In genomic region chr3:62584636-62585035, GRCh38 we compare ENCODE assay signal across 37 cellular contexts.
"Had no signal": no experiment of that assay in that cellular context is flagged by ENCODE, and none has a peak within 500 bp of the region (broad histone marks: within the 10 kb centered on the region; RNA-seq: fewer than 3 reads in every experiment).

No MANE protein-coding gene starts in this region.

- H3K4me3 ChIP-seq: adrenal gland, ascending aorta, body of pancreas, breast epithelium, cardiac muscle cell had no signal

- DNase-seq: activated effector memory CD4-positive, alpha-beta T cell treated with anti-CD3 and anti-CD28 coated beads, Interleukin-2, amount 50 U/mL, for 16 hours; activated effector memory CD4-positive, alpha-beta T cell treated with Interleukin-2 at 50 U/mL for 16 hours; activated gamma-delta T cell; activated gamma-delta T cell treated with Interleukin-2 at 50 U/mL for 16 hours; activated naive CD4-positive, alpha-beta T cell; activated naive CD4-positive, alpha-beta T cell treated with anti-CD3 and anti-CD28 coated beads for 36 hours; activated naive CD4-positive, alpha-beta T cell treated with anti-CD3 and anti-CD28 coated beads, Interleukin-2, amount 10 ng/mL, durations not matched to agents 7 days and 5 days; activated naive CD4-positive, alpha-beta T cell treated with anti-CD3 and anti-CD28 coated beads, Interleukin-2, amount 50 U/mL, for 16 hours; activated naive CD4-positive, alpha-beta T cell treated with Interleukin-2 at 50 U/mL for 16 hours; activated naive CD8-positive, alpha-beta T cell treated with anti-CD3 and anti-CD28 coated beads for 36 hours; activated naive CD8-positive, alpha-beta T cell treated with anti-CD3 and anti-CD28 coated beads, Interleukin-2, amount 10 ng/mL, durations not matched to agents 7 days and 5 days; activated naive CD8-positive, alpha-beta T cell treated with anti-CD3 and anti-CD28 coated beads, Interleukin-2, amount 50 U/mL, for 24 hours; activated T-cell treated with anti-CD3 and anti-CD28 coated beads, Interleukin-2, amount 50 U/mL, for 1 hour; activated T-cell treated with anti-CD3 and anti-CD28 coated beads, Interleukin-2, amount 50 U/mL, for 24 hours; activated T-cell treated with anti-CD3 and anti-CD28 coated beads, Interleukin-2, amount 50 U/mL, for 4 hours; activated T-cell treated with anti-CD3 and anti-CD28 coated beads, Interleukin-2, amount 50 U/mL, for 48 hours; activated T-cell treated with anti-CD3 and anti-CD28 coated beads, Interleukin-2, amount 50 U/mL, for 72 hours; adrenal gland; amniotic stem cell; amygdala; anterior cingulate cortex; aorta; body of pancreas; brain microvascular endothelial cell; central memory CD4-positive, alpha-beta T cell; cerebellar nuclear complex had no signal

- H3K4me1 Mint-ChIP-seq: activated naive CD4-positive, alpha-beta T cell treated with anti-CD3 and anti-CD28 coated beads, Interleukin-2, amount 10 ng/mL, durations not matched to agents 7 days and 5 days; activated naive CD4-positive, alpha-beta T cell treated with anti-CD3 and anti-CD28 coated beads, Interleukin-2, amount 50 U/mL, for 24 hours; activated naive CD8-positive, alpha-beta T cell treated with anti-CD3 and anti-CD28 coated beads for 36 hours; activated naive CD8-positive, alpha-beta T cell treated with anti-CD3 and anti-CD28 coated beads, Interleukin-2, amount 10 ng/mL, durations not matched to agents 7 days and 5 days; activated naive CD8-positive, alpha-beta T cell treated with anti-CD3 and anti-CD28 coated beads, Interleukin-2, amount 50 U/mL, for 24 hours; activated T-helper 17 cell treated with anti-CD3 and anti-CD28 coated beads, Interleukin-2, amount 50 U/mL, for 72 hours; brain; central memory CD8-positive, alpha-beta T cell had no signal

- H3K36me3 Mint-ChIP-seq: activated naive CD4-positive, alpha-beta T cell treated with anti-CD3 and anti-CD28 coated beads, Interleukin-2, amount 10 ng/mL, durations not matched to agents 7 days and 5 days; activated naive CD4-positive, alpha-beta T cell treated with anti-CD3 and anti-CD28 coated beads, Interleukin-2, amount 50 U/mL, for 24 hours; activated naive CD8-positive, alpha-beta T cell; activated naive CD8-positive, alpha-beta T cell treated with anti-CD3 and anti-CD28 coated beads for 36 hours; activated naive CD8-positive, alpha-beta T cell treated with anti-CD3 and anti-CD28 coated beads, Interleukin-2, amount 10 ng/mL, durations not matched to agents 7 days and 5 days had no signal

- ATAC-seq: activated naive CD4-positive, alpha-beta T cell treated with anti-CD3 and anti-CD28 coated beads, Interleukin-2, amount 50 U/mL, for 72 hours; activated naive CD8-positive, alpha-beta T cell treated with anti-CD3 and anti-CD28 coated beads, Interleukin-2, amount 50 U/mL, for 24 hours; activated T-cell treated with anti-CD3 and anti-CD28 coated beads, Interleukin-2, amount 50 U/mL, for 4 hours; activated T-cell treated with anti-CD3 and anti-CD28 coated beads, Interleukin-2, amount 50 U/mL, for 72 hours; activated T-helper 17 cell treated with anti-CD3 and anti-CD28 coated beads, Interleukin-2, amount 50 U/mL, for 72 hours; body of pancreas had no signal

- H3K4me3 Mint-ChIP-seq: activated naive CD4-positive, alpha-beta T cell treated with anti-CD3 and anti-CD28 coated beads for 36 hours; activated naive CD4-positive, alpha-beta T cell treated with anti-CD3 and anti-CD28 coated beads, Interleukin-2, amount 10 ng/mL, durations not matched to agents 7 days and 5 days; activated naive CD4-positive, alpha-beta T cell treated with anti-CD3 and anti-CD28 coated beads, Interleukin-2, amount 50 U/mL, for 24 hours; activated naive CD8-positive, alpha-beta T cell; activated naive CD8-positive, alpha-beta T cell treated with anti-CD3 and anti-CD28 coated beads for 36 hours; activated naive CD8-positive, alpha-beta T cell treated with anti-CD3 and anti-CD28 coated beads, Interleukin-2, amount 10 ng/mL, durations not matched to agents 7 days and 5 days; activated naive CD8-positive, alpha-beta T cell treated with anti-CD3 and anti-CD28 coated beads, Interleukin-2, amount 50 U/mL, for 24 hours; activated T-cell treated with anti-CD3 and anti-CD28 coated beads, Interleukin-2, amount 50 U/mL, for 24 hours; activated T-cell treated with anti-CD3 and anti-CD28 coated beads, Interleukin-2, amount 50 U/mL, for 4 hours; activated T-cell treated with anti-CD3 and anti-CD28 coated beads, Interleukin-2, amount 50 U/mL, for 72 hours; activated T-helper 1 cell treated with anti-CD3 and anti-CD28 coated beads, Interleukin-12 subunit alpha, Interleukin-12 subunit beta, Interleukin-2, Interleukin-4 antibody, amounts not matched to agents 30 ng/mL and 10 ng/mL and 1 ng/mL, durations not matched to agents 14 hours and 24 hours and 36 hours; activated T-helper 17 cell treated with anti-CD3 and anti-CD28 coated beads, Interleukin-2, amount 50 U/mL, for 72 hours; brain; central memory CD8-positive, alpha-beta T cell had no signal

- H3K27ac ChIP-seq: adrenal gland, ascending aorta, body of pancreas, brain microvascular endothelial cell, breast epithelium, cardiac muscle cell had no signal

- H3K27me3 Mint-ChIP-seq: activated naive CD4-positive, alpha-beta T cell treated with anti-CD3 and anti-CD28 coated beads, Interleukin-2, amount 10 ng/mL, durations not matched to agents 7 days and 5 days; activated naive CD4-positive, alpha-beta T cell treated with anti-CD3 and anti-CD28 coated beads, Interleukin-2, amount 50 U/mL, for 24 hours; activated naive CD8-positive, alpha-beta T cell treated with anti-CD3 and anti-CD28 coated beads for 36 hours; activated naive CD8-positive, alpha-beta T cell treated with anti-CD3 and anti-CD28 coated beads, Interleukin-2, amount 10 ng/mL, durations not matched to agents 7 days and 5 days; activated naive CD8-positive, alpha-beta T cell treated with anti-CD3 and anti-CD28 coated beads, Interleukin-2, amount 50 U/mL, for 24 hours; activated T-cell treated with anti-CD3 and anti-CD28 coated beads, Interleukin-2, amount 50 U/mL, for 24 hours; activated T-helper 17 cell treated with anti-CD3 and anti-CD28 coated beads, Interleukin-2, amount 50 U/mL, for 72 hours; brain; central memory CD8-positive, alpha-beta T cell had no signal

- H3K27ac Mint-ChIP-seq: activated naive CD4-positive, alpha-beta T cell treated with anti-CD3 and anti-CD28 coated beads for 36 hours; activated naive CD4-positive, alpha-beta T cell treated with anti-CD3 and anti-CD28 coated beads, Interleukin-2, amount 10 ng/mL, durations not matched to agents 7 days and 5 days; activated naive CD4-positive, alpha-beta T cell treated with anti-CD3 and anti-CD28 coated beads, Interleukin-2, amount 50 U/mL, for 24 hours; activated naive CD4-positive, alpha-beta T cell treated with anti-CD3 and anti-CD28 coated beads, Interleukin-2, amount 50 U/mL, for 72 hours; activated naive CD8-positive, alpha-beta T cell; activated naive CD8-positive, alpha-beta T cell treated with anti-CD3 and anti-CD28 coated beads for 36 hours; activated naive CD8-positive, alpha-beta T cell treated with anti-CD3 and anti-CD28 coated beads, Interleukin-2, amount 10 ng/mL, durations not matched to agents 7 days and 5 days; activated naive CD8-positive, alpha-beta T cell treated with anti-CD3 and anti-CD28 coated beads, Interleukin-2, amount 50 U/mL, for 24 hours; activated T-cell treated with anti-CD3 and anti-CD28 coated beads, Interleukin-2, amount 50 U/mL, for 24 hours; activated T-cell treated with anti-CD3 and anti-CD28 coated beads, Interleukin-2, amount 50 U/mL, for 72 hours; activated T-helper 1 cell treated with anti-CD3 and anti-CD28 coated beads, Interleukin-12 subunit alpha, Interleukin-12 subunit beta, Interleukin-2, Interleukin-4 antibody, amounts not matched to agents 30 ng/mL and 10 ng/mL and 1 ng/mL, durations not matched to agents 14 hours and 24 hours and 36 hours; activated T-helper 17 cell treated with anti-CD3 and anti-CD28 coated beads, Interleukin-2, amount 50 U/mL, for 72 hours; activated T-helper 2 cell treated with anti-CD3 and anti-CD28 coated beads, Interferon-gamma antibody, Interleukin-2, Interleukin-4, amounts not matched to agents 10 μg/mL and 5 μg/mL and 100 μg/mL, durations not matched to agents 14 hours and 24 hours and 36 hours; brain had no signal

- H3K27me3 ChIP-seq: adrenal gland, ascending aorta, body of pancreas, brain microvascular endothelial cell, breast epithelium, cardiac muscle cell had no signal

- H3K36me3 ChIP-seq: adrenal gland, ascending aorta, brain microvascular endothelial cell, breast epithelium had no signal

- H3K9me3 ChIP-seq: adrenal gland had no signal

- H3K4me1 ChIP-seq: adrenal gland, ascending aorta, body of pancreas, breast epithelium had no signal
